In the genomic region with DNA sequence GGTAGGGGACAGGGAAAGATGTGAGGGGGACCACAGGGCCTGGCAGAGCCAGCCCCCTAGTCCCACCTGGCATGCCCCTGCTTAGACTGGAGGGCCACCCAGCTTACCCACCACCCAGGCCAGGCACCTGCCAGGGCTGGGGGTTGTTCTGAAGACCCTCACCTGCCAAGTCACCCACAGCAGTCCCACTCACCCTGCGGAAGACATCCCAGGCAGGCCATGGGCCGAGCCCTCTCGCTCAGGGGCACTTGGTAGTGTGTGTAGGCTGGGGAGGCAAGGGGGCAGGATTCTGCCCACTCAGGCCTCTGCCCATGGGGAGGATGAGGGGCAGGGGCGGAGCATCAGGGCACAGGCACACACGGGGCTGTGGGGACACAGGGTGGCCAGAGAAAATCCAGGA, we compare ENCODE assay signal across 14 cellular contexts. TPM values are rescaled to one million over a fixed set of nuclear protein-coding genes. Genes with fewer than 3 reads are reported as not detected.
A peak's percentile ranks its signal among the peaks of the same experiment; 100 is the strongest.
DNase-seq lines count a peak whose midpoint lies in the region; ATAC-seq and TF ChIP-seq lines count a peak whose summit lies in the region.
"Had no signal": no experiment of that assay in that cellular context is flagged by ENCODE, and none has a peak within 500 bp of the region (broad histone marks: within the 10 kb centered on the region; RNA-seq: fewer than 3 reads in every experiment).

No MANE protein-coding gene starts in this region.

- peak overlapping the region; percentile 59 for H3K14ac ChIP-seq in trophoblast cell (ENCODE audit: low read length)

- H3K36me3 ChIP-seq in cardiac muscle cell (no peaks in the 10 kb centered on the region), trophoblast cell (ENCODE audit: control insufficient read depth in 1 of 2, insufficient read depth in 2 of 2, low read length in 2 of 2) (no peaks in the 10 kb centered on the region), vagina (no peaks in the 10 kb centered on the region), mucosa of descending colon (ENCODE audit: low read depth) (no peaks in the 10 kb centered on the region)

- H2BK12ac ChIP-seq in trophoblast cell (ENCODE audit: low read length) = peak overlapping the region; percentile 20

- peak overlapping the region; percentile 56 for H4K91ac ChIP-seq in trophoblast cell (ENCODE audit: low read depth, low read length)

- H3K9me3 ChIP-seq in cardiac muscle cell (ENCODE audit: low read depth) (no peaks in the 10 kb centered on the region), trophoblast cell (ENCODE audit: insufficient read depth, low read depth, low read length) (no peaks in the 10 kb centered on the region), vagina (no peaks in the 10 kb centered on the region), mucosa of descending colon (no peaks in the 10 kb centered on the region)

- H3K4me3 ChIP-seq in cardiac muscle cell = no peak overlapping the region
- no peak overlapping the region for H3K4me3 ChIP-seq in trophoblast cell (ENCODE audit: low read depth, low read length)
- no peak overlapping the region for H3K4me3 ChIP-seq in vagina
- H3K4me3 ChIP-seq in mucosa of descending colon = no peak overlapping the region

- H2AFZ ChIP-seq in trophoblast cell (ENCODE audit: insufficient read depth, low read length, poor library complexity) = peak overlapping the region; percentile 46

- peak; percentile 18 for DNase-seq in Right ventricle myocardium inferior (ENCODE audit: missing footprints)
- no peak for DNase-seq in cardiac septum (ENCODE audit: low spot score)
- DNase-seq in cardiac muscle cell (ENCODE audit: low read depth in 1 of 2, low spot score in 1 of 2) = no peak
- DNase-seq in trophoblast cell = no peak
- no peak for DNase-seq in vagina (ENCODE audit: extremely low spot score in 2 of 2)
- no peak for DNase-seq in mucosa of descending colon
- DNase-seq in putamen (ENCODE audit: low spot score) = no peak
- DNase-seq in NOMO-1 treated with dmso at 0.1 percent for 144 hours (lab: John Stamatoyannopoulos, UW; ENCODE audit: unreplicated experiment) = no peak
- DNase-seq: 8988T; activated CD4-positive, CD25-positive, alpha-beta regulatory T cell treated with anti-CD3 and anti-CD28 coated beads, Interleukin-2, amount 50 U/mL, for 72 hours; activated T-cell treated with anti-CD3 and anti-CD28 coated beads, Interleukin-2, amount 50 U/mL, for 72 hours; NCI-H524 treated with DMSO at 0.1 percent for 48 hours; stimulated activated CD4-positive, alpha-beta T cell treated with anti-CD3 and anti-CD28 coated beads, Interleukin-4, amount 100 ng/mL, for 24 hours; stimulated activated naive CD4-positive, alpha-beta T cell treated with Interleukin-2 at 50 U/mL for 16 hours had no signal

- no peak overlapping the region for H3K23ac ChIP-seq in trophoblast cell (ENCODE audit: low read length)

- WGBS in trophoblast cell (ENCODE audit: extremely low coverage, insufficient coverage, insufficient read length) = no CpG with 5 or more reads among the region's 5 CpGs

- no peak for TF ChIP-seq POLR2A in vagina (IDR thresholded peaks at IDR 0.05)

- no peak overlapping the region for H4K8ac ChIP-seq in trophoblast cell (ENCODE audit: low read depth, low read length)

- H4K12ac ChIP-seq in trophoblast cell (ENCODE audit: low read depth, low read length) = no peak overlapping the region

- H3K27me3 ChIP-seq in cardiac muscle cell (no peaks in the 10 kb centered on the region), trophoblast cell (ENCODE audit: insufficient read depth, low read length) (no peaks in the 10 kb centered on the region), vagina (no peaks in the 10 kb centered on the region)

- H2AK5ac ChIP-seq in trophoblast cell (ENCODE audit: low read length) = peak overlapping the region; percentile 40

- H3K79me2 ChIP-seq in trophoblast cell (ENCODE audit: control insufficient read depth, insufficient read depth, low read length, poor library complexity) = peaks cover 4% of the 10 kb centered on the region

- no peak overlapping the region for H3K9ac ChIP-seq in trophoblast cell (ENCODE audit: low read length)

- peaks cover 30% of the 10 kb centered on the region for H3K79me1 ChIP-seq in trophoblast cell (ENCODE audit: low read length)

- H2BK120ac ChIP-seq in trophoblast cell (ENCODE audit: insufficient read depth, low read length, poor library complexity) = peak overlapping the region; percentile 33

- H3K4ac ChIP-seq in trophoblast cell (ENCODE audit: low read depth, low read length) = no peak overlapping the region

- H3K18ac ChIP-seq in trophoblast cell (ENCODE audit: low read length) = peak overlapping the region; percentile 8

- ATAC-seq in Right ventricle myocardium inferior (no peak), mucosa of descending colon (no peak)
- ATAC-seq: activated T-cell treated with anti-CD3 and anti-CD28 coated beads, Interleukin-2, amount 50 U/mL, for 72 hours had no signal

- H3K27ac ChIP-seq in cardiac muscle cell (peak overlapping the region; percentile 92), trophoblast cell (ENCODE audit: low read depth, low read length) (peak overlapping the region; percentile 20), vagina (peak overlapping the region; percentile 98)

- TF ChIP-seq CTCF in cardiac muscle cell (IDR thresholded peaks at IDR 0.05; ENCODE audit: low read depth, low read length) (no peak), vagina (IDR thresholded peaks at IDR 0.05) (no peak), mucosa of descending colon (IDR thresholded peaks at IDR 0.05) (no peak)

- H3K4me2 ChIP-seq in trophoblast cell (ENCODE audit: low read length) = no peak overlapping the region

- peaks cover 14% of the 10 kb centered on the region for H3K4me1 ChIP-seq in cardiac muscle cell (ENCODE audit: low read depth)
- H3K4me1 ChIP-seq in trophoblast cell (ENCODE audit: control insufficient read depth in 1 of 2, insufficient read depth in 2 of 2, low read length in 2 of 2) = peaks cover 46 to 57% of the 10 kb centered on the region in 2 experiments
- peaks cover 70% of the 10 kb centered on the region for H3K4me1 ChIP-seq in vagina
- H3K4me1 ChIP-seq in mucosa of descending colon (ENCODE audit: low read depth) = peaks cover 60% of the 10 kb centered on the region

- intact Hi-C loops in Right ventricle myocardium inferior (cut with DNase I) (no loop called here), cardiac septum (cut with DNase I) (loop anchor here (2.0 kb wide), 1 partner anchor 18 kb away; no protein-coding TSS in a partner anchor), vagina (cut with DNase I) (no loop called here), mucosa of descending colon (cut with DNase I, micrococcal nuclease) (no loop called here)

- peak overlapping the region; percentile 28 for H2BK5ac ChIP-seq in trophoblast cell (ENCODE audit: low read depth, low read length, poor library complexity)

RNA-seq across cellular contexts. Expression of a gene that starts 4.0 kb away (rescaled TPM):
- total RNA-seq in Right ventricle myocardium inferior (200 TPM), cardiac septum (87.6 TPM), cardiac muscle cell (41.0 and 66.3 TPM in 2 replicates), vagina (34.1 TPM), mucosa of descending colon (100 to 1,000 TPM; 205 to 562 (median 232) TPM)
- 36.0 and 41.7 TPM in 2 replicates for polyA plus RNA-seq in cardiac muscle cell
- polyA plus RNA-seq in trophoblast cell (2013) = 53.9 and 61.0 TPM in 2 replicates

RNA-seq across cellular contexts. Expression of a gene that starts 7.2 kb away (rescaled TPM):
- total RNA-seq in Right ventricle myocardium inferior = 6.7 TPM
- 6.4 TPM for total RNA-seq in cardiac septum
- total RNA-seq in cardiac muscle cell = 16.3 and 29.3 TPM in 2 replicates
- 20.5 and 30.5 TPM in 2 replicates for polyA plus RNA-seq in cardiac muscle cell
- polyA plus RNA-seq in trophoblast cell (2013) = 3.8 TPM in 2 replicates
- total RNA-seq in vagina = 18.9 TPM
- total RNA-seq in mucosa of descending colon = 10 to 100 TPM; 18.1 to 28.7 (median 26.3) TPM

RNA-seq across cellular contexts. Expression of a gene that starts 19.9 kb away (rescaled TPM):
- total RNA-seq in Right ventricle myocardium inferior (33.1 TPM), cardiac septum (19.8 TPM), cardiac muscle cell (20.9 and 34.8 TPM in 2 replicates), vagina (27.5 TPM), mucosa of descending colon (10 to 100 TPM; 36.7 to 98.2 (median 37.0) TPM)
- polyA plus RNA-seq in cardiac muscle cell = 17.7 and 17.9 TPM in 2 replicates
- polyA plus RNA-seq in trophoblast cell (2013) = 108 and 114 TPM in 2 replicates

RNA-seq across cellular contexts. Expression of a gene that starts 33.3 kb away (rescaled TPM):
- 9.0 TPM for total RNA-seq in Right ventricle myocardium inferior
- total RNA-seq in cardiac septum = 3.3 TPM
- 17.6 and 21.3 TPM in 2 replicates for total RNA-seq in cardiac muscle cell
- 14.5 and 22.3 TPM in 2 replicates for polyA plus RNA-seq in cardiac muscle cell
- 4.2 and 4.3 TPM in 2 replicates for polyA plus RNA-seq in trophoblast cell (2013)
- 9.8 TPM for total RNA-seq in vagina
- total RNA-seq in mucosa of descending colon = 1 to 10 TPM; 3.9 to 9.6 (median 4.5) TPM

Comparison
In these comparisons a context has a peak if more than half of its experiments do, and no peak if none do; other contexts are left out.
1. H3K27ac ChIP-seq: peak in every context shown above with its lines; median percentile 98 in vagina; 92 in cardiac muscle cell; 20 in trophoblast cell.